In the genomic region with DNA sequence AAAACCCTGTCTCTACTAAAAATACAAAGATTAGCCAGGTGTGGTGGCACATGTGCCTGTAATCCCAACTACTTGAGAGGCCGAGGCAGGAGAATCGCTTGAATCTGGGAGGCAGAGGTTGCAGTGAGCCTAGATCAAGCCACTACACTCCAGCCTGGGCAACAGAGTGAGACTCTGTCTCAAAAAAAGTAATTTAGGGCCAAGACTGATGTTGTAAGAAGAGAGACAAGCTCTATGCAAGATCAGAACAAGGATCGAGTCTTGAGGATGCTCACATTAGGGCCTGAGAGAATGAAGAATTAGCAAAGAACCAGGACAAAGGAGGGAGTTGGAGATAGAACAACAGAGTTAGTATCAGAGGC, we compare ENCODE assay signal across 1 cellular context.
TF ChIP-seq lines count a peak whose summit lies in the region.

No MANE protein-coding gene starts in this region.

TF ChIP-seq in IMR-90, 13 proteins besides CTCF, POLR2A, EP300 and RAD21:
- TF ChIP-seq CHD1 (IDR thresholded peaks at IDR 0.05; ENCODE audit: low read depth, low read length): no peak
- no peak for TF ChIP-seq NFE2L2 (IDR thresholded peaks at IDR 0.05; ENCODE audit: low read depth, low read length)
- no peak for TF ChIP-seq CEBPB (IDR thresholded peaks at IDR 0.05; ENCODE audit: low read depth, low read length)
- TF ChIP-seq RFX5 (IDR thresholded peaks at IDR 0.05; ENCODE audit: low read depth, low read length): no peak
- TF ChIP-seq RCOR1 (IDR thresholded peaks at IDR 0.05; ENCODE audit: insufficient replicate concordance, low read length): no peak
- TF ChIP-seq BHLHE40 (IDR thresholded peaks at IDR 0.05; ENCODE audit: low read depth, low read length): no peak
